Comparison of ENCODE assay signal across 26 cellular contexts in the genomic region with DNA sequence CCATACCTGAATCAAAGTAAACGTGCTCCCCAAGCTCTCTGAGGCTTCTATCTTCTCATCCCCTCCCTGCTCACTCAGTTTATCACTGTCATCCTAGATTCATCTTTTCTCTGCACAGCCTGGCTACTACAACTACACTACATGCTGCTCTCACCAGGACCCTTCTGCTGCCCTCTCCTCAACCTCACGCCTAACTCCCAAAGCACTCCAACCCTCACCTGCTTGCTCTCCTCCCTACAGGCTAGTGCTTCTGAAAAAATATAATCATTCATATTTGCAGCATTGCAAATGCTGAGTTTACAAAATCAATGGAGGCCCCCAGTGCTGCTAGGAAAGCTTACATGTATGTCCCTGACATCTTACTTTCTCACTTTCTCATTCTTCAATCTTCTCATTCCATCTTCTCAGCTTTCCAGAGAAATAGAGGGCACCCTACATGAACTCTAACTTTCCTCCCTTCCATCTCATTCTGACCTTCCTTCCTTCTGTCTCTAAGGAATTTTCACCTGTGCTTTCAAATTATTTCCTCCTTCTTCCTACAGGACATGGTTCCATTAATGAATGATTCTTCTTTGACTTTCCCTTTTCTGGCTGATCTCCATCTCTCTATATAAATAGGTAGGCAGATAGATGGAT. TPM values are rescaled to one million over a fixed set of nuclear protein-coding genes. Genes with fewer than 3 reads are reported as not detected.
"Had no signal": no experiment of that assay in that cellular context is flagged by ENCODE, and none has a peak within 500 bp of the region (broad histone marks: within the 10 kb centered on the region; RNA-seq: fewer than 3 reads in every experiment).

No MANE protein-coding gene starts in this region.

- H3K4me3 Mint-ChIP-seq: dendritic cell treated with granulocyte-macrophage colony-stimulating factor and Interleukin-4, amounts not matched to agents 40 ng/mL and 50 ng/mL, for 4 days; immature natural killer cell; naive thymus-derived CD8-positive, alpha-beta T cell; nephron progenitor cell; stimulated activated memory B cell treated with anti-CD40 and anti-IgM and Interleukin-4, amounts not matched to agents 10 μg/mL and 1 μg/mL and 100 μg/mL, for 72 hours; type B pancreatic cell had no signal

- H3K27me3 Mint-ChIP-seq: dendritic cell treated with granulocyte-macrophage colony-stimulating factor and Interleukin-4, amounts not matched to agents 40 ng/mL and 50 ng/mL, for 4 days had no signal

- DNase-seq: colonic mucosa; effector CD8-positive, alpha-beta T cell; foreskin melanocyte; glutamatergic neuron; heart right ventricle; hypothalamus; immature natural killer cell; left ventricle myocardium superior; lower lobe of right lung; naive thymus-derived CD8-positive, alpha-beta T cell; nephron progenitor cell; nucleus accumbens; sigmoid colon; spleen; stimulated activated CD4-positive, alpha-beta T cell treated with anti-CD3 and anti-CD28 coated beads, Interleukin-4, amount 100 ng/mL, for 4 hours; stimulated activated naive CD8-positive, alpha-beta T cell treated with anti-CD3 and anti-CD28 coated beads, Interleukin-15, Interleukin-2, amounts not matched to agents 100 U/mL and 50 U/mL, for 24 hours; substantia nigra; testis; tibial artery had no signal

- H3K4me3 ChIP-seq: colonic mucosa, esophagus muscularis mucosa, heart right ventricle, lower lobe of right lung, prostate gland, right atrium auricular region, sigmoid colon, spleen, testis, tibial artery had no signal

- H3K4me1 ChIP-seq: colonic mucosa, esophagus muscularis mucosa, heart right ventricle, lower lobe of right lung, prostate gland, right atrium auricular region, sigmoid colon, spleen, testis, tibial artery had no signal

- H3K27ac Mint-ChIP-seq: dendritic cell treated with granulocyte-macrophage colony-stimulating factor and Interleukin-4, amounts not matched to agents 40 ng/mL and 50 ng/mL, for 4 days; immature natural killer cell; naive thymus-derived CD8-positive, alpha-beta T cell; stimulated activated memory B cell treated with anti-CD40 and anti-IgM and Interleukin-4, amounts not matched to agents 10 μg/mL and 1 μg/mL and 100 μg/mL, for 72 hours; type B pancreatic cell had no signal

- H3K27ac ChIP-seq: colonic mucosa, esophagus muscularis mucosa, heart right ventricle, lower lobe of right lung, prostate gland, right atrium auricular region, sigmoid colon, spleen, testis, tibial artery had no signal

- H3K36me3 Mint-ChIP-seq: immature natural killer cell; naive thymus-derived CD8-positive, alpha-beta T cell; stimulated activated memory B cell treated with anti-CD40 and anti-IgM and Interleukin-4, amounts not matched to agents 10 μg/mL and 1 μg/mL and 100 μg/mL, for 72 hours had no signal

- H3K27me3 ChIP-seq: colonic mucosa, right atrium auricular region, testis had no signal

- H3K36me3 ChIP-seq: colonic mucosa, esophagus muscularis mucosa, heart right ventricle, lower lobe of right lung, prostate gland, right atrium auricular region, sigmoid colon, spleen, tibial artery had no signal

- H3K9me3 ChIP-seq: colonic mucosa, esophagus muscularis mucosa, heart right ventricle, lower lobe of right lung, prostate gland, right atrium auricular region, sigmoid colon, spleen, testis, tibial artery had no signal

- H3K4me1 Mint-ChIP-seq: immature natural killer cell; naive thymus-derived CD8-positive, alpha-beta T cell; stimulated activated memory B cell treated with anti-CD40 and anti-IgM and Interleukin-4, amounts not matched to agents 10 μg/mL and 1 μg/mL and 100 μg/mL, for 72 hours had no signal

- FAIRE-seq: endothelial cell of umbilical vein had no signal

- ATAC-seq: heart right ventricle; left ventricle myocardium superior; naive thymus-derived CD8-positive, alpha-beta T cell; stimulated activated memory B cell treated with anti-CD40 and anti-IgM and Interleukin-4, amounts not matched to agents 10 μg/mL and 1 μg/mL and 100 μg/mL, for 72 hours had no signal

- H3K9me3 Mint-ChIP-seq: dendritic cell treated with granulocyte-macrophage colony-stimulating factor and Interleukin-4, amounts not matched to agents 40 ng/mL and 50 ng/mL, for 4 days; naive thymus-derived CD8-positive, alpha-beta T cell; nephron progenitor cell; stimulated activated memory B cell treated with anti-CD40 and anti-IgM and Interleukin-4, amounts not matched to agents 10 μg/mL and 1 μg/mL and 100 μg/mL, for 72 hours had no signal

RNA-seq across cellular contexts. Expression of gene EVA1A, which starts 36.3 kb away (rescaled TPM):
- total RNA-seq: naive thymus-derived CD8-positive, alpha-beta T cell had no signal
- polyA plus RNA-seq: immature natural killer cell had no signal
